2 cellular contexts compared by ENCODE assay signal in genomic region chr2:144550084-144550483, GRCh38.
TF ChIP-seq lines count a peak whose summit lies in the region.

No MANE protein-coding gene starts in this region.

TF ChIP-seq in IMR-90, 13 proteins besides CTCF, POLR2A, EP300 and RAD21 (continued from another document):
- TF ChIP-seq, protein P1, sequence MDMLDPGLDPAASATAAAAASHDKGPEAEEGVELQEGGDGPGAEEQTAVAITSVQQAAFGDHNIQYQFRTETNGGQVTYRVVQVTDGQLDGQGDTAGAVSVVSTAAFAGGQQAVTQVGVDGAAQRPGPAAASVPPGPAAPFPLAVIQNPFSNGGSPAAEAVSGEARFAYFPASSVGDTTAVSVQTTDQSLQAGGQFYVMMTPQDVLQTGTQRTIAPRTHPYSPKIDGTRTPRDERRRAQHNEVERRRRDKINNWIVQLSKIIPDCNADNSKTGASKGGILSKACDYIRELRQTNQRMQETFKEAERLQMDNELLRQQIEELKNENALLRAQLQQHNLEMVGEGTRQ (IDR thresholded peaks at IDR 0.05; ENCODE audit: low read depth, low read length) = no peak

TF ChIP-seq in WTC11, 78 proteins besides CTCF, POLR2A, EP300 and RAD21 (continued from another document):
- TF ChIP-seq RELA (CRISPR knock-in tag; IDR thresholded peaks at IDR 0.05; ENCODE audit: borderline replicate concordance) (no peak), IRF1 (CRISPR knock-in tag; IDR thresholded peaks at IDR 0.05) (no peak), FOXP4 (CRISPR knock-in tag; IDR thresholded peaks at IDR 0.05) (no peak), MYBL2 (CRISPR knock-in tag; IDR thresholded peaks at IDR 0.05) (no peak), TEAD4 (CRISPR knock-in tag; IDR thresholded peaks at IDR 0.05) (no peak), EMX1 (CRISPR knock-in tag; IDR thresholded peaks at IDR 0.05) (no peak), TCF7 (CRISPR knock-in tag; IDR thresholded peaks at IDR 0.05; ENCODE audit: low read depth) (no peak), ATF3 (CRISPR knock-in tag; conservative IDR thresholded peaks at IDR 0.05) (no peak), IRF2 (CRISPR knock-in tag; IDR thresholded peaks at IDR 0.05; ENCODE audit: borderline replicate concordance, low read depth) (no peak)
- TF ChIP-seq, protein P2, sequence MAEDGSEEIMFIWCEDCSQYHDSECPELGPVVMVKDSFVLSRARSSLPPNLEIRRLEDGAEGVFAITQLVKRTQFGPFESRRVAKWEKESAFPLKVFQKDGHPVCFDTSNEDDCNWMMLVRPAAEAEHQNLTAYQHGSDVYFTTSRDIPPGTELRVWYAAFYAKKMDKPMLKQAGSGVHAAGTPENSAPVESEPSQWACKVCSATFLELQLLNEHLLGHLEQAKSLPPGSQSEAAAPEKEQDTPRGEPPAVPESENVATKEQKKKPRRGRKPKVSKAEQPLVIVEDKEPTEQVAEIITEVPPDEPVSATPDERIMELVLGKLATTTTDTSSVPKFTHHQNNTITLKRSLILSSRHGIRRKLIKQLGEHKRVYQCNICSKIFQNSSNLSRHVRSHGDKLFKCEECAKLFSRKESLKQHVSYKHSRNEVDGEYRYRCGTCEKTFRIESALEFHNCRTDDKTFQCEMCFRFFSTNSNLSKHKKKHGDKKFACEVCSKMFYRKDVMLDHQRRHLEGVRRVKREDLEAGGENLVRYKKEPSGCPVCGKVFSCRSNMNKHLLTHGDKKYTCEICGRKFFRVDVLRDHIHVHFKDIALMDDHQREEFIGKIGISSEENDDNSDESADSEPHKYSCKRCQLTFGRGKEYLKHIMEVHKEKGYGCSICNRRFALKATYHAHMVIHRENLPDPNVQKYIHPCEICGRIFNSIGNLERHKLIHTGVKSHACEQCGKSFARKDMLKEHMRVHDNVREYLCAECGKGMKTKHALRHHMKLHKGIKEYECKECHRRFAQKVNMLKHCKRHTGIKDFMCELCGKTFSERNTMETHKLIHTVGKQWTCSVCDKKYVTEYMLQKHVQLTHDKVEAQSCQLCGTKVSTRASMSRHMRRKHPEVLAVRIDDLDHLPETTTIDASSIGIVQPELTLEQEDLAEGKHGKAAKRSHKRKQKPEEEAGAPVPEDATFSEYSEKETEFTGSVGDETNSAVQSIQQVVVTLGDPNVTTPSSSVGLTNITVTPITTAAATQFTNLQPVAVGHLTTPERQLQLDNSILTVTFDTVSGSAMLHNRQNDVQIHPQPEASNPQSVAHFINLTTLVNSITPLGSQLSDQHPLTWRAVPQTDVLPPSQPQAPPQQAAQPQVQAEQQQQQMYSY (CRISPR knock-in tag; IDR thresholded peaks at IDR 0.05) = no peak
